Comparison of ENCODE assay signal across 20 cellular contexts in the genomic region with DNA sequence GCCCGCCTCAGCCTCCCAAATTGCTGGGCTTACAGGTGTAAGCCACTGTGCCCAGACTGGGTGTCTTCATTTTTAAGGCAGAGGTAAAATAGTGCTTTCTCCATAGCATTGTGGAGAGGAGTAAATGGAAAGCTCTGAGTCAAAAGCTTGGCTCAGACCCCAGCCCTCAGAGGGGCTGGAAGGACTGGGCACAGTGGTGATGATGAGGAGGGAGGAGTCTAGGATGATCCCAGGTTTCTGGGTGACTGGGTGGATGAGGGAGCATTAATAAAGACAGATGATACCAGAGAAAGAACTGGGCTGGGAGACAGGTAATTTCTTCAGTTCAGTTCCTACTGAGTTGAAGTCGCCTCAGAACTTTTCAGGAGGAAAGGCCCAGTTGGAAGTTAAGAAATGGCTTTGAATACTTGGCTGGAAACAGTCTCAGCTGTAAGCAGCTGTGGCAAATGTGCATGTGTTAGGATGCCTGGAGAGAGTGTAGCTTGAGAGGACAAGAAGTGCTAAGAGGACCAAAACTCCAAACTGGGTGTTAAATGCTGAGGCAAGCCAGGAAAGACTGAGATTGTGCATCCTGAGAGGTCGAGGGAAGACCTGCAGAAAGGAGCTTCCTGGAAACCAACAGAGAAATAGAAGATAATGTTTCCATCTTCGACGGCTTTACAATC. TPM values are rescaled to one million over a fixed set of nuclear protein-coding genes. Genes with fewer than 3 reads are reported as not detected.
DNase-seq lines count a peak whose midpoint lies in the region; ATAC-seq and TF ChIP-seq lines count a peak whose summit lies in the region.
"Had no signal": no experiment of that assay in that cellular context is flagged by ENCODE, and none has a peak within 500 bp of the region (broad histone marks: within the 10 kb centered on the region; RNA-seq: fewer than 3 reads in every experiment).

No MANE protein-coding gene starts in this region.

- no peaks in the 10 kb centered on the region for H3K9me3 Mint-ChIP-seq in osteocyte (ENCODE audit: unreplicated experiment)
- H3K9me3 Mint-ChIP-seq in endodermal cell = no peaks in the 10 kb centered on the region
- H3K9me3 Mint-ChIP-seq: activated naive CD8-positive, alpha-beta T cell treated with anti-CD3 and anti-CD28 coated beads, Interleukin-2, amount 10 ng/mL, durations not matched to agents 7 days and 5 days; naive B cell; stimulated activated memory B cell treated with anti-CD40 and anti-IgM and Interleukin-4, amounts not matched to agents 10 μg/mL and 1 μg/mL and 100 μg/mL, for 72 hours had no signal

- H3K27me3 ChIP-seq in gastroesophageal sphincter (no peaks in the 10 kb centered on the region), endodermal cell (ENCODE audit: control insufficient read depth, insufficient read depth, low read length, poor library complexity, severe bottlenecking) (no peaks in the 10 kb centered on the region), upper lobe of left lung (no peaks in the 10 kb centered on the region)
- H3K27me3 ChIP-seq: foreskin keratinocyte had no signal

- no peak for TF ChIP-seq CTCF in gastroesophageal sphincter (IDR thresholded peaks at IDR 0.05)
- TF ChIP-seq CTCF in osteocyte (IDR thresholded peaks at IDR 0.05) = no peak
- no peak for TF ChIP-seq CTCF in endodermal cell (conservative IDR thresholded peaks at IDR 0.05)
- TF ChIP-seq CTCF in GM10266 (IDR thresholded peaks at IDR 0.05; ENCODE audit: control insufficient read depth, insufficient read depth, low read depth, missing control alignments) = no peak
- no peak for TF ChIP-seq CTCF in upper lobe of left lung (IDR thresholded peaks at IDR 0.05)

- intact Hi-C loops in Right ventricle myocardium superior (cut with DNase I) = loop anchor here (10.0 kb wide), 1 partner anchor 176 kb away; no protein-coding TSS in a partner anchor
- intact Hi-C loops in cardiac septum (cut with DNase I) = loop anchor here (5.0 to 10.0 kb wide), 5 partner anchors 38 to 254 kb away; a partner anchor contains a TSS

- WGBS in gastroesophageal sphincter (ENCODE audit: low coverage in 1 of 2), 2 donors = 78 to 86% methylated on average over 4 of the region's 5 CpGs
- WGBS in endodermal cell (ENCODE audit: insufficient coverage in 1 of 2, insufficient read length in 1 of 2), 2 experiments = 87 to 91% methylated on average over 5 of the region's 5 CpGs
- WGBS in upper lobe of left lung, 2 donors = 74 to 85% methylated on average over 5 of the region's 5 CpGs

- no peak overlapping the region for H3K9ac ChIP-seq in endodermal cell (ENCODE audit: extremely low read depth, low read length, poor library complexity, severe bottlenecking)

- H3K4me3 Mint-ChIP-seq in osteocyte (ENCODE audit: unreplicated experiment) (no peak overlapping the region), endodermal cell (no peak overlapping the region)
- H3K4me3 Mint-ChIP-seq: activated naive CD8-positive, alpha-beta T cell treated with anti-CD3 and anti-CD28 coated beads, Interleukin-2, amount 10 ng/mL, durations not matched to agents 7 days and 5 days; naive B cell; stimulated activated memory B cell treated with anti-CD40 and anti-IgM and Interleukin-4, amounts not matched to agents 10 μg/mL and 1 μg/mL and 100 μg/mL, for 72 hours had no signal

- TF ChIP-seq EP300 in gastroesophageal sphincter (IDR thresholded peaks at IDR 0.05) (no peak), upper lobe of left lung (IDR thresholded peaks at IDR 0.05) (no peak)

- DNase-seq in Right ventricle myocardium superior = no peak
- no peak for DNase-seq in cardiac septum (ENCODE audit: low spot score)
- no peak for DNase-seq in osteocyte (ENCODE audit: extremely low spot score, unreplicated experiment)
- no peak for DNase-seq in endodermal cell
- no peak for DNase-seq in KBM-7
- DNase-seq in GM10266 (ENCODE audit: extremely low spot score) = no peak
- no peak for DNase-seq in upper lobe of left lung
- DNase-seq: activated CD4-positive, alpha-beta T cell treated with anti-CD3 and anti-CD28 coated beads for 1 hour; activated naive CD8-positive, alpha-beta T cell treated with anti-CD3 and anti-CD28 coated beads, Interleukin-2, amount 10 ng/mL, durations not matched to agents 7 days and 5 days; foreskin keratinocyte; naive B cell; NCI-H1694 treated with DMSO at 0.1 percent for 48 hours; NCI-H510A treated with DMSO at 0.1 percent for 48 hours; PC-3; retina; stimulated activated CD4-positive, alpha-beta T cell treated with anti-CD3 and anti-CD28 coated beads, Interleukin-4, amount 100 ng/mL, for 4 hours had no signal

- ATAC-seq in Right ventricle myocardium superior (ENCODE audit: poor library complexity) (peak; percentile 14), gastroesophageal sphincter (no peak), upper lobe of left lung (ENCODE audit: low FRiP score in 2 of 2) (no peak)
- ATAC-seq: A549; foreskin keratinocyte; PC-3; stimulated activated memory B cell treated with anti-CD40 and anti-IgM and Interleukin-4, amounts not matched to agents 10 μg/mL and 1 μg/mL and 100 μg/mL, for 72 hours had no signal

- H3K4me3 ChIP-seq in gastroesophageal sphincter = no peak overlapping the region
- no peak overlapping the region for H3K4me3 ChIP-seq in endodermal cell (ENCODE audit: low read length)
- no peak overlapping the region for H3K4me3 ChIP-seq in upper lobe of left lung
- H3K4me3 ChIP-seq: A549 had no signal

- TF ChIP-seq POLR2A in gastroesophageal sphincter (IDR thresholded peaks at IDR 0.05) (no peak), upper lobe of left lung (IDR thresholded peaks at IDR 0.05) (no peak)

- H3K4me1 ChIP-seq in gastroesophageal sphincter (peaks cover 0 to 80% (median 38%) of the 10 kb centered on the region in 3 donors), endodermal cell (ENCODE audit: control insufficient read depth, insufficient read depth, low read length) (peaks cover 16% of the 10 kb centered on the region), upper lobe of left lung (peaks cover 0 to 13% (median 9%) of the 10 kb centered on the region in 4 donors)

- H3K9me3 ChIP-seq in gastroesophageal sphincter (no peaks in the 10 kb centered on the region), endodermal cell (ENCODE audit: control insufficient read depth, low read length) (no peaks in the 10 kb centered on the region), upper lobe of left lung (no peaks in the 10 kb centered on the region)
- H3K9me3 ChIP-seq: A549 had no signal

- H3K27ac Mint-ChIP-seq in osteocyte (ENCODE audit: unreplicated experiment) (peak overlapping the region; percentile 100), endodermal cell (no peak overlapping the region)
- H3K27ac Mint-ChIP-seq: activated naive CD8-positive, alpha-beta T cell treated with anti-CD3 and anti-CD28 coated beads, Interleukin-2, amount 10 ng/mL, durations not matched to agents 7 days and 5 days; stimulated activated memory B cell treated with anti-CD40 and anti-IgM and Interleukin-4, amounts not matched to agents 10 μg/mL and 1 μg/mL and 100 μg/mL, for 72 hours had no signal

- H3K27me3 Mint-ChIP-seq in osteocyte (ENCODE audit: unreplicated experiment) = no peaks in the 10 kb centered on the region
- H3K27me3 Mint-ChIP-seq in endodermal cell (ENCODE audit: insufficient read depth) = peaks cover 3% of the 10 kb centered on the region

- H3K36me3 ChIP-seq in gastroesophageal sphincter = no peaks in the 10 kb centered on the region
- H3K36me3 ChIP-seq in endodermal cell (ENCODE audit: control insufficient read depth, insufficient read depth, low read length) = no peaks in the 10 kb centered on the region
- no peaks in the 10 kb centered on the region for H3K36me3 ChIP-seq in upper lobe of left lung

- peak overlapping the region in 3 of 4 donors; percentile 79 to 85 (median 82) for H3K27ac ChIP-seq in gastroesophageal sphincter
- H3K27ac ChIP-seq in endodermal cell (ENCODE audit: low read depth, low read length) = no peak overlapping the region
- no peak overlapping the region for H3K27ac ChIP-seq in upper lobe of left lung
- H3K27ac ChIP-seq: A549, foreskin keratinocyte had no signal

- H3K4me1 Mint-ChIP-seq in osteocyte (ENCODE audit: unreplicated experiment) (peaks cover 78% of the 10 kb centered on the region), endodermal cell (peaks cover 44% of the 10 kb centered on the region)
- H3K4me1 Mint-ChIP-seq: activated naive CD8-positive, alpha-beta T cell treated with anti-CD3 and anti-CD28 coated beads, Interleukin-2, amount 10 ng/mL, durations not matched to agents 7 days and 5 days had no signal

- in situ Hi-C loops in KBM-7 (cut with MboI; ENCODE audit: low pct_unique_long_range_greater_than_20kb, low sequenced_read_pairs) = no loop called here

- H3K36me3 Mint-ChIP-seq in osteocyte (ENCODE audit: unreplicated experiment) = no peaks in the 10 kb centered on the region
- peaks cover 2% of the 10 kb centered on the region for H3K36me3 Mint-ChIP-seq in endodermal cell (ENCODE audit: low read depth)
- H3K36me3 Mint-ChIP-seq: activated naive CD8-positive, alpha-beta T cell treated with anti-CD3 and anti-CD28 coated beads, Interleukin-2, amount 10 ng/mL, durations not matched to agents 7 days and 5 days; naive B cell; stimulated activated memory B cell treated with anti-CD40 and anti-IgM and Interleukin-4, amounts not matched to agents 10 μg/mL and 1 μg/mL and 100 μg/mL, for 72 hours had no signal

RNA-seq across cellular contexts. Expression of a gene that starts 37.1 kb away (rescaled TPM):
- total RNA-seq in Right ventricle myocardium superior (5.4 TPM), cardiac septum (11.7 TPM), gastroesophageal sphincter (100 to 1,000 TPM in 1 of 4 donors, 10 to 100 TPM in 3; 16.8 to 189 (median 38.4) TPM), osteocyte (2.0 and 2.7 TPM in 2 replicates), endodermal cell (under 1 TPM; 0.13 to 0.33 TPM), upper lobe of left lung (10 to 100 TPM in 1 of 6 donors, 1 to 10 TPM in 4, not detected in 1; 1.4 to 12.1 (median 5.1) TPM)
- 0.64 TPM for polyA plus RNA-seq in endodermal cell (2013, experiment 1 of 2)
- polyA plus RNA-seq in endodermal cell (2013, experiment 2 of 2) = 0.21 TPM
- total RNA-seq: activated naive CD8-positive, alpha-beta T cell treated with anti-CD3 and anti-CD28 coated beads, Interleukin-2, amount 10 ng/mL, durations not matched to agents 7 days and 5 days; foreskin keratinocyte; H4; PC-3 had no signal
- polyA plus RNA-seq: foreskin keratinocyte had no signal

Comparison
In these comparisons a context has a peak if more than half of its experiments do, and no peak if none do; other contexts are left out.
1. H3K27ac ChIP-seq: peak in gastroesophageal sphincter (3 of 4); none in endodermal cell (single experiment) and upper lobe of left lung (0 of 4).